8 cellular contexts compared by ENCODE assay signal in genomic region chr13:70310720-70311119, GRCh38.
DNase-seq lines count a peak whose midpoint lies in the region; ATAC-seq and TF ChIP-seq lines count a peak whose summit lies in the region.

No MANE protein-coding gene starts in this region.

- H3K9me3 ChIP-seq in WERI-Rb-1 (ENCODE audit: severe bottlenecking) (no peaks in the 10 kb centered on the region), neural progenitor cell (ENCODE audit: low read depth) (no peaks in the 10 kb centered on the region)

- no peaks in the 10 kb centered on the region for H3K36me3 ChIP-seq in WERI-Rb-1
- no peaks in the 10 kb centered on the region for H3K36me3 ChIP-seq in neural progenitor cell

- H3F3A ChIP-seq in neural progenitor cell (ENCODE audit: low read depth): no peaks in the 10 kb centered on the region

- H3K27ac Mint-ChIP-seq in neural progenitor cell: no peak overlapping the region
- H3K27ac Mint-ChIP-seq in stimulated activated memory B cell treated with anti-CD40 and anti-IgM and Interleukin-4, amounts not matched to agents 10 μg/mL and 1 μg/mL and 100 μg/mL, for 72 hours: no peak overlapping the region

- CTCF ChIA-PET in GM10248 (lab: Yijun Ruan, JAX): no interaction called here

- no peaks in the 10 kb centered on the region for H3K79me2 ChIP-seq in neural progenitor cell (ENCODE audit: low read depth)

- H3K27me3 ChIP-seq in WERI-Rb-1 (ENCODE audit: insufficient read depth, low read depth, severe bottlenecking) (no peaks in the 10 kb centered on the region), neural progenitor cell (no peaks in the 10 kb centered on the region)

- no peaks in the 10 kb centered on the region for H3K9me3 Mint-ChIP-seq in neural progenitor cell
- H3K9me3 Mint-ChIP-seq in stimulated activated memory B cell treated with anti-CD40 and anti-IgM and Interleukin-4, amounts not matched to agents 10 μg/mL and 1 μg/mL and 100 μg/mL, for 72 hours: peaks cover 3% of the 10 kb centered on the region

- H3K4me3 ChIP-seq in WERI-Rb-1 (ENCODE audit: low read depth, low read length) (no peak overlapping the region), neural progenitor cell (no peak overlapping the region)

- TF ChIP-seq CTCF in GM13977 (IDR thresholded peaks at IDR 0.05; ENCODE audit: extremely low read depth, insufficient read depth, missing control alignments) (peak; percentile 22), WERI-Rb-1 (IDR thresholded peaks at IDR 0.05; ENCODE audit: low read depth, low read length) (peak; percentile 21; the same call in 1 of the 2 replicates), neural progenitor cell (IDR thresholded peaks at IDR 0.05) (peak; percentile 57), GM10248 (IDR thresholded peaks at IDR 0.05; ENCODE audit: control extremely low read depth, extremely low read depth, low read depth, missing control alignments) (no peak)

- H3K4me1 Mint-ChIP-seq in neural progenitor cell: no peaks in the 10 kb centered on the region
- no peaks in the 10 kb centered on the region for H3K4me1 Mint-ChIP-seq in stimulated activated memory B cell treated with anti-CD40 and anti-IgM and Interleukin-4, amounts not matched to agents 10 μg/mL and 1 μg/mL and 100 μg/mL, for 72 hours

- H4K20me1 ChIP-seq in neural progenitor cell (ENCODE audit: low read depth): no peaks in the 10 kb centered on the region

- no peaks in the 10 kb centered on the region for H3K4me1 ChIP-seq in neural progenitor cell

- in situ Hi-C loops in GM13977 (cut with MboI; ENCODE audit: low pct_unique_long_range_greater_than_20kb, low sequenced_read_pairs, unreplicated experiment): no loop called here

- H3K27ac ChIP-seq in WERI-Rb-1 (no peak overlapping the region), neural progenitor cell (no peak overlapping the region)

- H2AFZ ChIP-seq in neural progenitor cell (replicated peaks): no peak overlapping the region

- H3K4me2 ChIP-seq in neural progenitor cell: no peak overlapping the region

- ATAC-seq in HG02763 (IDR thresholded peaks at IDR 0.05; ENCODE audit: unreplicated experiment): no peak
- no peak for ATAC-seq in stimulated activated memory B cell treated with anti-CD40 and anti-IgM and Interleukin-4, amounts not matched to agents 10 μg/mL and 1 μg/mL and 100 μg/mL, for 72 hours

- no peaks in the 10 kb centered on the region for H3K27me3 Mint-ChIP-seq in neural progenitor cell (ENCODE audit: insufficient read depth, low read depth)
- H3K27me3 Mint-ChIP-seq in stimulated activated memory B cell treated with anti-CD40 and anti-IgM and Interleukin-4, amounts not matched to agents 10 μg/mL and 1 μg/mL and 100 μg/mL, for 72 hours: no peaks in the 10 kb centered on the region

- H3K36me3 Mint-ChIP-seq in neural progenitor cell: no peaks in the 10 kb centered on the region
- H3K36me3 Mint-ChIP-seq in stimulated activated memory B cell treated with anti-CD40 and anti-IgM and Interleukin-4, amounts not matched to agents 10 μg/mL and 1 μg/mL and 100 μg/mL, for 72 hours: no peaks in the 10 kb centered on the region

- no peak overlapping the region for H3K9ac ChIP-seq in neural progenitor cell

- H3K4me3 Mint-ChIP-seq in neural progenitor cell: no peak overlapping the region
- no peak overlapping the region for H3K4me3 Mint-ChIP-seq in stimulated activated memory B cell treated with anti-CD40 and anti-IgM and Interleukin-4, amounts not matched to agents 10 μg/mL and 1 μg/mL and 100 μg/mL, for 72 hours

- no peak for DNase-seq in GM13977 (ENCODE audit: low spot score)
- peak; percentile 17 to 24 for DNase-seq in NCI-H1930 (lab: John Stamatoyannopoulos, UW)
- peak; percentile 25 for DNase-seq in WERI-Rb-1
- peak; percentile 46 for DNase-seq in neural progenitor cell (ENCODE audit: low spot score)
- no peak for DNase-seq in AG08396 (ENCODE audit: low spot score)
- no peak for DNase-seq in GM10248 (ENCODE audit: extremely low spot score)

- POLR2A ChIA-PET in GM10248 (lab: Yijun Ruan, JAX): no interaction called here

Comparison
In these comparisons a context has a peak if more than half of its experiments do, and no peak if none do; other contexts are left out.
1. DNase-seq: peak in NCI-H1930 (2 of 2), WERI-Rb-1 (single experiment) and neural progenitor cell (single experiment); none in GM13977 (single experiment), AG08396 (single experiment) and GM10248 (single experiment).